In genomic region chr20:48034754-48035153, GRCh38 we compare ENCODE assay signal across 21 cellular contexts.
"Had no signal": no experiment of that assay in that cellular context is flagged by ENCODE, and none has a peak within 500 bp of the region (broad histone marks: within the 10 kb centered on the region; RNA-seq: fewer than 3 reads in every experiment).

No MANE protein-coding gene starts in this region.

- H3K27me3 ChIP-seq: dorsolateral prefrontal cortex, heart left ventricle, testis, tibial nerve had no signal

- H3K79me2 ChIP-seq: parathyroid adenoma had no signal

- H3K4me1 Mint-ChIP-seq: stimulated activated naive CD8-positive, alpha-beta T cell treated with anti-CD3 and anti-CD28 coated beads, Interleukin-15, amount 100 ng/mL, for 72 hours had no signal

- H3K27ac Mint-ChIP-seq: nephron; stimulated activated naive B cell treated with anti-CD40 and anti-IgM and Interleukin-4, amounts not matched to agents 10 μg/mL and 1 μg/mL and 100 μg/mL, for 72 hours; stimulated activated naive CD8-positive, alpha-beta T cell treated with anti-CD3 and anti-CD28 coated beads, Interleukin-15, amount 100 ng/mL, for 72 hours had no signal

- H3K9ac ChIP-seq: parathyroid adenoma had no signal

- H3K4me1 ChIP-seq: heart left ventricle, prostate gland had no signal

- H3K4me3 ChIP-seq: dorsolateral prefrontal cortex, heart left ventricle, prostate gland, testis, tibial nerve had no signal

- FAIRE-seq: frontal cortex, islet of Langerhans had no signal

- H3K36me3 ChIP-seq: heart left ventricle, prostate gland, tibial nerve had no signal

- H3K9me3 ChIP-seq: heart left ventricle, prostate gland, testis had no signal

- H3K27ac ChIP-seq: dorsolateral prefrontal cortex, heart left ventricle, parathyroid adenoma, prostate gland, testis, tibial nerve had no signal

- ATAC-seq: esophagus mucosa; heart left ventricle; left lobe of liver; sciatic nerve; stimulated activated naive B cell treated with anti-CD40 and anti-IgM and Interleukin-4, amounts not matched to agents 10 μg/mL and 1 μg/mL and 100 μg/mL, for 72 hours; stimulated activated naive CD8-positive, alpha-beta T cell treated with anti-CD3 and anti-CD28 coated beads, Interleukin-15, amount 100 ng/mL, for 72 hours had no signal

- H3K4me3 Mint-ChIP-seq: nephron; stimulated activated naive B cell treated with anti-CD40 and anti-IgM and Interleukin-4, amounts not matched to agents 10 μg/mL and 1 μg/mL and 100 μg/mL, for 72 hours; stimulated activated naive CD8-positive, alpha-beta T cell treated with anti-CD3 and anti-CD28 coated beads, Interleukin-15, amount 100 ng/mL, for 72 hours had no signal

- DNase-seq: cortex of kidney; dorsolateral prefrontal cortex; effector CD8-positive, alpha-beta T cell; heart left ventricle; hypothalamus; kidney glomerular epithelial cell; retina; stimulated activated CD4-positive, alpha-beta T cell treated with anti-CD3 and anti-CD28 coated beads, Interleukin-2, amount 100 ng/mL, for 24 hours; stimulated activated CD4-positive, alpha-beta T cell treated with anti-CD3 and anti-CD28 coated beads, Interleukin-4, amount 100 ng/mL, for 4 hours; stimulated activated naive B cell treated with anti-CD40 and anti-IgM and Interleukin-4, amounts not matched to agents 10 μg/mL and 1 μg/mL and 100 μg/mL, for 72 hours; stimulated activated naive CD8-positive, alpha-beta T cell treated with anti-CD3 and anti-CD28 coated beads, Interleukin-15, amount 100 ng/mL, for 72 hours; testis had no signal

- H2AFZ ChIP-seq: parathyroid adenoma had no signal
